In the genomic region with DNA sequence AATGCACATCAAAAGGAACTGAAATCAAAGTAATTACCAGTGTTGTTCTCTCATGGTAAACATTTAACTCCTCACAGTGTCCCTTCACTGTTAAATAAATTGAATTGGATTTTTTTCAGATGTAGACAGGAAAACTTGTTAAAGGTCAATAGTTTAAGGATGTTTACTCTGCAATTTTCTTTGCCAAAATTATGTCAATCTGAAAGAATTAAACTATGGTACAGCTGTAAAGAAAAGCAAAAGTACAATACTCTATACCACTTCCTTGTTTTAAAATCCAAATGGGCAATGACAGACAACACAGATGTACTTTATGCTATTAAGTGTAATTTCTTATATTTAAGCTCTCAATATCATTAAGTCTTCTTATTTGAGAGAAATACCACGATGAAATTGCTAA, we compare ENCODE assay signal across 29 cellular contexts.
"Had no signal": no experiment of that assay in that cellular context is flagged by ENCODE, and none has a peak within 500 bp of the region (broad histone marks: within the 10 kb centered on the region; RNA-seq: fewer than 3 reads in every experiment).

No MANE protein-coding gene starts in this region.

- H3K27me3 Mint-ChIP-seq: activated CD4-positive, alpha-beta memory T cell treated with anti-CD3 and anti-CD28 coated beads for 36 hours; activated CD4-positive, alpha-beta T cell treated with anti-CD3 and anti-CD28 coated beads for 36 hours; activated CD4-positive, alpha-beta T cell treated with anti-CD3 and anti-CD28 coated beads, Interleukin-2, amount 10 ng/mL, durations not matched to agents 24 days and 14 days; activated naive CD8-positive, alpha-beta T cell; activated T-helper 17 cell treated with anti-CD3 and anti-CD28 coated beads, Interleukin-2, amount 50 U/mL, for 72 hours; central memory CD8-positive, alpha-beta T cell had no signal

- H3K4me3 ChIP-seq: heart left ventricle had no signal

- H3K36me3 Mint-ChIP-seq: activated CD4-positive, alpha-beta memory T cell treated with anti-CD3 and anti-CD28 coated beads for 36 hours had no signal

- H3K27ac Mint-ChIP-seq: activated CD4-positive, alpha-beta memory T cell treated with anti-CD3 and anti-CD28 coated beads for 36 hours; activated CD4-positive, alpha-beta T cell treated with anti-CD3 and anti-CD28 coated beads for 36 hours; activated CD4-positive, alpha-beta T cell treated with anti-CD3 and anti-CD28 coated beads, Interleukin-2, amount 10 ng/mL, durations not matched to agents 24 days and 14 days; activated CD8-positive, alpha-beta T cell treated with anti-CD3 and anti-CD28 coated beads, Interleukin-2, amount 10 ng/mL, durations not matched to agents 7 days and 5 days; activated naive CD8-positive, alpha-beta T cell; activated T-helper 17 cell treated with anti-CD3 and anti-CD28 coated beads, Interleukin-2, amount 50 U/mL, for 72 hours had no signal

- H3K36me3 ChIP-seq: brain microvascular endothelial cell had no signal

- H3K27me3 ChIP-seq: brain microvascular endothelial cell, heart left ventricle had no signal

- H3K9me3 ChIP-seq: heart left ventricle had no signal

- H3K27ac ChIP-seq: brain microvascular endothelial cell, heart left ventricle had no signal

- FAIRE-seq: astrocyte, bronchial epithelial cell, colon, endometrium, frontal cortex had no signal

- DNase-seq: activated CD4-positive, alpha-beta memory T cell treated with anti-CD3 and anti-CD28 coated beads for 36 hours; activated CD4-positive, alpha-beta T cell treated with anti-CD3 and anti-CD28 coated beads for 36 hours; activated CD4-positive, alpha-beta T cell treated with anti-CD3 and anti-CD28 coated beads, Interleukin-2, amount 10 ng/mL, durations not matched to agents 24 days and 14 days; activated CD4-positive, CD25-positive, alpha-beta regulatory T cell; activated CD4-positive, CD25-positive, alpha-beta regulatory T cell treated with anti-CD3 and anti-CD28 coated beads, Interleukin-2, amount 50 U/mL, for 72 hours; activated CD8-positive, alpha-beta T cell treated with anti-CD3 and anti-CD28 coated beads, Interleukin-2, amount 10 ng/mL, durations not matched to agents 7 days and 5 days; activated effector memory CD4-positive, alpha-beta T cell treated with Interleukin-2 at 50 U/mL for 16 hours; activated gamma-delta T cell treated with Interleukin-2 at 50 U/mL for 16 hours; activated naive CD4-positive, alpha-beta T cell treated with anti-CD3 and anti-CD28 coated beads, Interleukin-2, amount 50 U/mL, for 16 hours; activated naive CD4-positive, alpha-beta T cell treated with Interleukin-2 at 50 U/mL for 16 hours; activated T-cell treated with anti-CD3 and anti-CD28 coated beads, Interleukin-2, amount 50 U/mL, for 4 hours; amniotic stem cell; anterior cingulate cortex; brain microvascular endothelial cell; cortex of kidney; effector CD8-positive, alpha-beta T cell; foreskin fibroblast; glutamatergic neuron; heart left ventricle; T-helper 2 cell had no signal

- H3K9me3 Mint-ChIP-seq: activated CD4-positive, alpha-beta memory T cell treated with anti-CD3 and anti-CD28 coated beads for 36 hours; activated CD4-positive, alpha-beta T cell treated with anti-CD3 and anti-CD28 coated beads, Interleukin-2, amount 10 ng/mL, durations not matched to agents 24 days and 14 days; activated T-cell treated with anti-CD3 and anti-CD28 coated beads, Interleukin-2, amount 50 U/mL, for 4 hours; activated T-helper 17 cell treated with anti-CD3 and anti-CD28 coated beads, Interleukin-2, amount 50 U/mL, for 72 hours; central memory CD8-positive, alpha-beta T cell had no signal

- H3K4me1 Mint-ChIP-seq: activated CD4-positive, alpha-beta T cell treated with anti-CD3 and anti-CD28 coated beads for 36 hours; activated CD4-positive, alpha-beta T cell treated with anti-CD3 and anti-CD28 coated beads, Interleukin-2, amount 10 ng/mL, durations not matched to agents 24 days and 14 days; activated T-helper 17 cell treated with anti-CD3 and anti-CD28 coated beads, Interleukin-2, amount 50 U/mL, for 72 hours; central memory CD8-positive, alpha-beta T cell had no signal

- ATAC-seq: activated CD4-positive, alpha-beta T cell treated with anti-CD3 and anti-CD28 coated beads for 36 hours; activated CD8-positive, alpha-beta T cell treated with anti-CD3 and anti-CD28 coated beads, Interleukin-2, amount 10 ng/mL, durations not matched to agents 7 days and 5 days; activated T-cell treated with anti-CD3 and anti-CD28 coated beads, Interleukin-2, amount 50 U/mL, for 4 hours; activated T-helper 17 cell treated with anti-CD3 and anti-CD28 coated beads, Interleukin-2, amount 50 U/mL, for 72 hours; esophagus mucosa; heart left ventricle had no signal

- H3K4me3 Mint-ChIP-seq: activated CD4-positive, alpha-beta memory T cell treated with anti-CD3 and anti-CD28 coated beads for 36 hours; activated CD4-positive, alpha-beta T cell treated with anti-CD3 and anti-CD28 coated beads for 36 hours; activated CD4-positive, alpha-beta T cell treated with anti-CD3 and anti-CD28 coated beads, Interleukin-2, amount 10 ng/mL, durations not matched to agents 24 days and 14 days; activated CD8-positive, alpha-beta T cell treated with anti-CD3 and anti-CD28 coated beads, Interleukin-2, amount 10 ng/mL, durations not matched to agents 7 days and 5 days; activated naive CD8-positive, alpha-beta T cell; activated T-cell treated with anti-CD3 and anti-CD28 coated beads, Interleukin-2, amount 50 U/mL, for 4 hours; activated T-helper 17 cell treated with anti-CD3 and anti-CD28 coated beads, Interleukin-2, amount 50 U/mL, for 72 hours; central memory CD8-positive, alpha-beta T cell had no signal
